In genomic region chr11:66999555-66999954, GRCh38 we compare ENCODE assay signal across 39 cellular contexts. TPM values are rescaled to one million over a fixed set of nuclear protein-coding genes. Genes with fewer than 3 reads are reported as not detected.
"Had no signal": no experiment of that assay in that cellular context is flagged by ENCODE, and none has a peak within 500 bp of the region (broad histone marks: within the 10 kb centered on the region; RNA-seq: fewer than 3 reads in every experiment).

No MANE protein-coding gene starts in this region.

- H3K27me3 ChIP-seq: adrenal gland, ascending aorta, body of pancreas, brain microvascular endothelial cell, breast epithelium, cardiac muscle cell had no signal

- H3K9me3 ChIP-seq: adrenal gland, ascending aorta, body of pancreas, breast epithelium had no signal

- H3K4me1 ChIP-seq: adrenal gland, ascending aorta, breast epithelium had no signal

- H3K4me3 ChIP-seq: adrenal gland, ascending aorta, body of pancreas, breast epithelium, cardiac muscle cell had no signal

- ATAC-seq: activated naive CD4-positive, alpha-beta T cell treated with anti-CD3 and anti-CD28 coated beads, Interleukin-2, amount 50 U/mL, for 72 hours; activated naive CD8-positive, alpha-beta T cell treated with anti-CD3 and anti-CD28 coated beads, Interleukin-2, amount 50 U/mL, for 24 hours; activated T-cell treated with anti-CD3 and anti-CD28 coated beads, Interleukin-2, amount 50 U/mL, for 4 hours; activated T-cell treated with anti-CD3 and anti-CD28 coated beads, Interleukin-2, amount 50 U/mL, for 72 hours; activated T-helper 17 cell treated with anti-CD3 and anti-CD28 coated beads, Interleukin-2, amount 50 U/mL, for 72 hours; body of pancreas had no signal

- H3K27ac ChIP-seq: adrenal gland, ascending aorta, body of pancreas, brain microvascular endothelial cell, breast epithelium, cardiac muscle cell had no signal

- FAIRE-seq: astrocyte, bronchial epithelial cell had no signal

- DNase-seq: activated effector memory CD4-positive, alpha-beta T cell treated with anti-CD3 and anti-CD28 coated beads, Interleukin-2, amount 50 U/mL, for 16 hours; activated effector memory CD4-positive, alpha-beta T cell treated with Interleukin-2 at 50 U/mL for 16 hours; activated gamma-delta T cell; activated gamma-delta T cell treated with Interleukin-2 at 50 U/mL for 16 hours; activated naive CD4-positive, alpha-beta T cell; activated naive CD4-positive, alpha-beta T cell treated with anti-CD3 and anti-CD28 coated beads for 36 hours; activated naive CD4-positive, alpha-beta T cell treated with anti-CD3 and anti-CD28 coated beads, Interleukin-2, amount 10 ng/mL, durations not matched to agents 7 days and 5 days; activated naive CD4-positive, alpha-beta T cell treated with anti-CD3 and anti-CD28 coated beads, Interleukin-2, amount 50 U/mL, for 16 hours; activated naive CD4-positive, alpha-beta T cell treated with Interleukin-2 at 50 U/mL for 16 hours; activated naive CD8-positive, alpha-beta T cell treated with anti-CD3 and anti-CD28 coated beads for 36 hours; activated naive CD8-positive, alpha-beta T cell treated with anti-CD3 and anti-CD28 coated beads, Interleukin-2, amount 10 ng/mL, durations not matched to agents 7 days and 5 days; activated naive CD8-positive, alpha-beta T cell treated with anti-CD3 and anti-CD28 coated beads, Interleukin-2, amount 50 U/mL, for 24 hours; activated T-cell treated with anti-CD3 and anti-CD28 coated beads, Interleukin-2, amount 50 U/mL, for 1 hour; activated T-cell treated with anti-CD3 and anti-CD28 coated beads, Interleukin-2, amount 50 U/mL, for 24 hours; activated T-cell treated with anti-CD3 and anti-CD28 coated beads, Interleukin-2, amount 50 U/mL, for 4 hours; activated T-cell treated with anti-CD3 and anti-CD28 coated beads, Interleukin-2, amount 50 U/mL, for 48 hours; activated T-cell treated with anti-CD3 and anti-CD28 coated beads, Interleukin-2, amount 50 U/mL, for 72 hours; adrenal gland; amniotic stem cell; amygdala; anterior cingulate cortex; aorta; body of pancreas; brain microvascular endothelial cell; caudate nucleus; central memory CD4-positive, alpha-beta T cell; cerebellar nuclear complex had no signal

- H3K36me3 ChIP-seq: adrenal gland, ascending aorta, brain microvascular endothelial cell, breast epithelium, cardiac muscle cell had no signal

RNA-seq across cellular contexts. Expression of gene SYT12, which starts 23.4 kb away (rescaled TPM):
- total RNA-seq: activated naive CD4-positive, alpha-beta T cell treated with anti-CD3 and anti-CD28 coated beads for 36 hours; activated naive CD8-positive, alpha-beta T cell treated with anti-CD3 and anti-CD28 coated beads for 36 hours; activated naive CD8-positive, alpha-beta T cell treated with anti-CD3 and anti-CD28 coated beads, Interleukin-2, amount 10 ng/mL, durations not matched to agents 7 days and 5 days; activated T-cell treated with anti-CD3 and anti-CD28 coated beads, Interleukin-2, amount 50 U/mL, for 72 hours; activated T-helper 1 cell treated with anti-CD3 and anti-CD28 coated beads, Interleukin-12 subunit alpha, Interleukin-12 subunit beta, Interleukin-2, Interleukin-4 antibody, amounts not matched to agents 30 ng/mL and 10 ng/mL and 1 ng/mL, durations not matched to agents 14 hours and 24 hours and 36 hours; activated T-helper 2 cell treated with anti-CD3 and anti-CD28 coated beads, Interferon-gamma antibody, Interleukin-2, Interleukin-4, amounts not matched to agents 10 μg/mL and 5 μg/mL and 100 μg/mL, durations not matched to agents 14 hours and 24 hours and 36 hours had no signal
- polyA plus RNA-seq: cardiac muscle cell had no signal

RNA-seq across cellular contexts. Expression of gene C11orf86, which starts 24.5 kb away (rescaled TPM):
- total RNA-seq: activated naive CD4-positive, alpha-beta T cell treated with anti-CD3 and anti-CD28 coated beads for 36 hours; activated naive CD4-positive, alpha-beta T cell treated with anti-CD3 and anti-CD28 coated beads, Interleukin-2, amount 50 U/mL, for 72 hours; activated naive CD8-positive, alpha-beta T cell treated with anti-CD3 and anti-CD28 coated beads for 36 hours; activated naive CD8-positive, alpha-beta T cell treated with anti-CD3 and anti-CD28 coated beads, Interleukin-2, amount 10 ng/mL, durations not matched to agents 7 days and 5 days; activated T-cell treated with anti-CD3 and anti-CD28 coated beads, Interleukin-2, amount 50 U/mL, for 4 hours; activated T-cell treated with anti-CD3 and anti-CD28 coated beads, Interleukin-2, amount 50 U/mL, for 72 hours; activated T-helper 1 cell treated with anti-CD3 and anti-CD28 coated beads, Interleukin-12 subunit alpha, Interleukin-12 subunit beta, Interleukin-2, Interleukin-4 antibody, amounts not matched to agents 30 ng/mL and 10 ng/mL and 1 ng/mL, durations not matched to agents 14 hours and 24 hours and 36 hours; activated T-helper 17 cell treated with anti-CD3 and anti-CD28 coated beads, Interleukin-2, amount 50 U/mL, for 72 hours; activated T-helper 2 cell treated with anti-CD3 and anti-CD28 coated beads, Interferon-gamma antibody, Interleukin-2, Interleukin-4, amounts not matched to agents 10 μg/mL and 5 μg/mL and 100 μg/mL, durations not matched to agents 14 hours and 24 hours and 36 hours; aorta; ascending aorta; astrocyte; body of pancreas; breast epithelium; bronchial epithelial cell; cardiac muscle cell; cardiac septum; cerebellum; chondrocyte had no signal
- polyA plus RNA-seq: cardiac muscle cell had no signal
